8 cellular contexts compared by ENCODE assay signal in genomic region chr12:103929909-103930786, GRCh38. TPM values are rescaled to one million over a fixed set of nuclear protein-coding genes. Genes with fewer than 3 reads are reported as not detected.
A peak's percentile ranks its signal among the peaks of the same experiment; 100 is the strongest.
DNase-seq lines count a peak whose midpoint lies in the region; ATAC-seq, FAIRE-seq and TF ChIP-seq lines count a peak whose summit lies in the region.

TSS of gene HSP90B1 (plus strand) at chr12:103930410. CDS start at chr12:103930516, 106 bp downstream.

- peak within 1 kb of the TSS; percentile 81 to 94 (median 83) for H3K4me3 ChIP-seq in keratinocyte (ENCODE audit: control insufficient read depth in 2 of 3, extremely low read depth in 1 of 3, insufficient read depth in 2 of 3, low read depth in 1 of 3, low read length in 3 of 3)

- H3K9ac ChIP-seq in keratinocyte (ENCODE audit: control insufficient read depth, extremely low read depth, insufficient read depth, low read length): peak within 1 kb of the TSS; percentile 98

- H3K4me1 Mint-ChIP-seq in chondrocyte (ENCODE audit: low read depth): peaks cover 48% of the 10 kb centered on the region

- peaks cover 24% of the 10 kb centered on the region for H3K4me1 ChIP-seq in keratinocyte (ENCODE audit: control insufficient read depth, extremely low read depth, insufficient read depth, low read length)

- peak within 1 kb of the TSS; percentile 95 for H3K27ac Mint-ChIP-seq in chondrocyte (ENCODE audit: unreplicated experiment)

- no peaks in the 10 kb centered on the region for H3K9me3 ChIP-seq in keratinocyte (ENCODE audit: control insufficient read depth, low read depth, low read length)

- peaks cover 11 to 21% of the 10 kb centered on the region in 2 experiments for H3K36me3 ChIP-seq in keratinocyte (ENCODE audit: control insufficient read depth in 2 of 2, extremely low read depth in 1 of 2, insufficient read depth in 2 of 2, low read length in 2 of 2)

- H3K4me2 ChIP-seq in keratinocyte (ENCODE audit: control insufficient read depth, extremely low read depth, insufficient read depth, low read depth, low read length): peak within 1 kb of the TSS; percentile 84

- H3K4me3 Mint-ChIP-seq in chondrocyte (ENCODE audit: unreplicated experiment): peak within 1 kb of the TSS; percentile 79

- dilution Hi-C loops in keratinocyte (cut with MboI; ENCODE audit: extremely low pct_ligation_motif_present, low sequenced_read_pairs): no loop called here

- TF ChIP-seq POLR2A in GM19193 (IDR thresholded peaks at IDR 0.05; ENCODE audit: extremely low read depth, insufficient read depth, insufficient read length): peak; percentile 99

- TF ChIP-seq CTCF in chondrocyte (IDR thresholded peaks at IDR 0.05) (no peak), keratinocyte (optimal IDR thresholded peaks at IDR 0.05 in 1 of 3, IDR thresholded peaks at IDR 0.05 in 1 of 3, conservative IDR thresholded peaks at IDR 0.05 in 1 of 3; ENCODE audit: extremely low read depth in 1 of 3, insufficient read depth in 2 of 3, low read length in 3 of 3) (no peak)

- ATAC-seq in HG03439 (IDR thresholded peaks at IDR 0.05; ENCODE audit: unreplicated experiment): peak; percentile 71

- H3K27me3 Mint-ChIP-seq in chondrocyte (ENCODE audit: low read depth): no peaks in the 10 kb centered on the region

- H3K79me2 ChIP-seq in keratinocyte (ENCODE audit: control insufficient read depth, insufficient read depth, low read length): peaks cover 48% of the 10 kb centered on the region

- H3K27me3 ChIP-seq in keratinocyte (ENCODE audit: control insufficient read depth, extremely low read depth, insufficient read depth, low read length): no peaks in the 10 kb centered on the region

- peak; percentile 83 for FAIRE-seq in keratinocyte (lab: Jason Lieb, UNC)

- H3K9me1 ChIP-seq in keratinocyte (ENCODE audit: control insufficient read depth, extremely low read depth, insufficient read depth, low read length): no peaks in the 10 kb centered on the region

- peaks cover 5% of the 10 kb centered on the region for H3K36me3 Mint-ChIP-seq in chondrocyte (ENCODE audit: low read depth)

- peak within 1 kb of the TSS; percentile 95 for H2AFZ ChIP-seq in keratinocyte (ENCODE audit: control insufficient read depth, low read length)

- H4K20me1 ChIP-seq in keratinocyte (ENCODE audit: control insufficient read depth, extremely low read depth, insufficient read depth, low read length): peaks cover 14% of the 10 kb centered on the region

- H3K27ac ChIP-seq in keratinocyte (ENCODE audit: control insufficient read depth, insufficient read depth, low read length): peak within 1 kb of the TSS; percentile 92

- DNase-seq in AML-193 (lab: John Stamatoyannopoulos, UW): peak; percentile 98
- peak; percentile 99 for DNase-seq in NCI-H510A treated with DMSO at 0.1 percent for 48 hours (lab: John Stamatoyannopoulos, UW)
- peak; percentile 98 for DNase-seq in activated CD4-positive, alpha-beta T cell treated with anti-CD3 and anti-CD28 coated beads for 24 hours (ENCODE audit: low read depth in 2 of 2)
- DNase-seq in chondrocyte (ENCODE audit: low spot score): peak; percentile 99
- peak; percentile 99 for DNase-seq in keratinocyte (ENCODE audit: low read depth, low spot score)
- DNase-seq in stimulated activated CD4-positive, alpha-beta T cell treated with anti-CD3 and anti-CD28 coated beads, Interleukin-15, amount 100 ng/mL, for 1 hour (ENCODE audit: low read depth in 1 of 2, low spot score in 1 of 2): peak; percentile 98 to 100

- no peaks in the 10 kb centered on the region for H3K9me3 Mint-ChIP-seq in chondrocyte (ENCODE audit: low read depth)

RNA-seq across cellular contexts. Expression of gene HSP90B1, which starts in this region (rescaled TPM):
- 754 to 1,782 TPM (median 760 TPM) in 3 replicates for total RNA-seq in chondrocyte
- 447 to 954 TPM (median 865 TPM) in 3 replicates for polyA plus RNA-seq in keratinocyte
- polyA plus RNA-seq in keratinocyte (2011; ENCODE audit: low read depth): 3,505 TPM
- polyA plus RNA-seq in keratinocyte (2011; cell fraction: cytosol; rRNA removed): 228 and 323 TPM in 2 replicates
- 1,027 and 1,573 TPM in 2 replicates for polyA plus RNA-seq in keratinocyte (2011; cell fraction: nucleus; rRNA removed)
- 425 and 912 TPM in 2 replicates for polyA plus RNA-seq in keratinocyte (2012; ENCODE audit: low replicate concordance)
- 104 to 371 TPM (median 154 TPM) in 3 replicates for polyA minus RNA-seq in keratinocyte
- polyA minus RNA-seq in keratinocyte (2011; cell fraction: cytosol; rRNA and poly(A)+ RNA removed): 166 TPM
- 332 and 608 TPM in 2 replicates for polyA minus RNA-seq in keratinocyte (2011; cell fraction: nucleus; rRNA and poly(A)+ RNA removed)

Comparison
In these comparisons a context has a peak if more than half of its experiments do, and no peak if none do; other contexts are left out.
1. Peak in every context shown above with its lines: DNase-seq, ATAC-seq, H3K4me3 ChIP-seq and H3K27ac ChIP-seq.